ENCODE assay signal across 8 cellular contexts in the genomic region with DNA sequence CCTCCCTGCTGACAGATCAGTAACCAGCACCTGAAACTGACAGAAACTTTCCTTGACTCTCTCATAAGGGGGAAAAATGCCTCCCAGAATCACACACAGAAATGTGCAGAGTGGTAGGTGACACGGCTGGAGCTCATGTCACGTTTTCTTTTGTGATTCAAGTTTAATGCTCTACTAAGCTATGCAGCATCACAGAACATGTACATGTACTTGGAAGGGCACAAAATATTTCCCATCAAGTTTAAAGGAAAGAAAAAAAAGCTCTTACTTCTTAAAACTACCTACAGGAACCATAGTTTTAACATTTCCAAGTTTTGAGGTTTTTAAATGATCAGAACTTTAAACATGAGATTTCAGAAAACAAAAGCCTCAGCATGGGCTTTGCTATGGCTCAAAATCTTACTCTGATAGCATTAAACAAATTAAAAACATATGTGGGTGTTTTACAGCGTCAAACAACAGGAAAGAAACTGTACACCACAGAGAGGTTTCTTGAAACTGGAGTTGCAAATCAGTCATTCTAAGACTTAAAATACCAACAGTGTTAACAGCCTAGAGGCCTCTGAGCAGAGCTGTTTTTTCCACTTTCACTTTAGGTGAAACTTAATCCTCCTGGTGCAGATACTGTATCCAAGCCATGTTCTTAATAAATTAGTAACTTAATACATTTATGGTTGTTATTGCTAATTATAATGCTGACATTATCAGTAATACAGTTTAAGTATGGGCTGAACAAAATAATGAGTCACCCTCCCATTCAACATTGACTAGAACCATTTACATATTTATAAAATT. TPM values are rescaled to one million over a fixed set of nuclear protein-coding genes. Genes with fewer than 3 reads are reported as not detected.
DNase-seq lines count a peak whose midpoint lies in the region; ATAC-seq and TF ChIP-seq lines count a peak whose summit lies in the region.

No MANE protein-coding gene starts in this region.

- no peak overlapping the region for H3K4me3 ChIP-seq in left lung

- no peak overlapping the region for H3K4me2 ChIP-seq in H9 (ENCODE audit: insufficient read depth, insufficient read length, low read length)

- no peak overlapping the region for H4K91ac ChIP-seq in H9 (ENCODE audit: insufficient read length, low read depth, low read length)

- no peaks in the 10 kb centered on the region for H4K20me1 ChIP-seq in H9 (ENCODE audit: control insufficient read depth, insufficient read depth, insufficient read length)

- WGBS in H9 (ENCODE audit: extremely low coverage, insufficient read length, low lambda C conversion rate) = no CpG with 5 or more reads among the region's 3 CpGs

- peaks cover 15% of the 10 kb centered on the region for H3K9me3 Mint-ChIP-seq in activated naive CD8-positive, alpha-beta T cell treated with anti-CD3 and anti-CD28 coated beads, Interleukin-2, amount 50 U/mL, for 24 hours
- no peaks in the 10 kb centered on the region; a peak in 1 of 5 replicates for H3K9me3 Mint-ChIP-seq in H9

- H3K4me3 Mint-ChIP-seq in activated naive CD8-positive, alpha-beta T cell treated with anti-CD3 and anti-CD28 coated beads, Interleukin-2, amount 50 U/mL, for 24 hours = peak overlapping the region; percentile 72
- H3K4me3 Mint-ChIP-seq in H9 = no peak overlapping the region

- no peaks in the 10 kb centered on the region for H3K23me2 ChIP-seq in H9 (ENCODE audit: insufficient read length, low read depth, low read length, poor library complexity, severe bottlenecking)

- no peak overlapping the region for H2BK5ac ChIP-seq in H9 (ENCODE audit: insufficient read length, low read length)

- ATAC-seq in GM19372 (IDR thresholded peaks at IDR 0.05; ENCODE audit: low read depth, unreplicated experiment) (peak; percentile 86), HG03439 (IDR thresholded peaks at IDR 0.05; ENCODE audit: unreplicated experiment) (peak; percentile 89), left lung (peak; percentile 11)
- ATAC-seq in activated naive CD8-positive, alpha-beta T cell treated with anti-CD3 and anti-CD28 coated beads, Interleukin-2, amount 50 U/mL, for 24 hours = peak; percentile 57

- peaks cover 23 to 98% of the 10 kb centered on the region in 2 donors for H3K4me1 ChIP-seq in left lung
- H3K4me1 ChIP-seq in H9 (ENCODE audit: insufficient read depth, low read length) = peaks cover 4% of the 10 kb centered on the region; the same call in 1 of the 2 replicates

- H3K27me3 ChIP-seq in left lung (no peaks in the 10 kb centered on the region), H9 (ENCODE audit: insufficient read depth, low read length) (no peaks in the 10 kb centered on the region)

- H2BK12ac ChIP-seq in H9 (ENCODE audit: insufficient read length, low read depth, low read length) = no peak overlapping the region

- H3K4me1 Mint-ChIP-seq in activated naive CD8-positive, alpha-beta T cell treated with anti-CD3 and anti-CD28 coated beads, Interleukin-2, amount 50 U/mL, for 24 hours = peaks cover 97% of the 10 kb centered on the region
- H3K4me1 Mint-ChIP-seq in H9 = peaks cover 38% of the 10 kb centered on the region in 2 experiments

- no peak overlapping the region for H3K18ac ChIP-seq in H9 (ENCODE audit: insufficient read length, low read depth, low read length)

- no peak overlapping the region for H2AFZ ChIP-seq in H9 (ENCODE audit: low read length)

- no peak overlapping the region for H2BK20ac ChIP-seq in H9 (ENCODE audit: low read depth, low read length, poor library complexity, severe bottlenecking)

- H3K9ac ChIP-seq in H9 (ENCODE audit: extremely low read depth, insufficient read length, low read length) = no peak overlapping the region

- peak overlapping the region; percentile 65 to 92 for H3K27ac ChIP-seq in left lung
- no peak overlapping the region for H3K27ac ChIP-seq in H9 (ENCODE audit: insufficient read length, low read depth, low read length)

- H3K27me3 Mint-ChIP-seq in activated naive CD8-positive, alpha-beta T cell treated with anti-CD3 and anti-CD28 coated beads, Interleukin-2, amount 50 U/mL, for 24 hours = no peaks in the 10 kb centered on the region
- no peaks in the 10 kb centered on the region for H3K27me3 Mint-ChIP-seq in H9 (ENCODE audit: low read depth)

- peak; percentile 31 for DNase-seq in COLO829 (ENCODE audit: low spot score)
- DNase-seq in activated naive CD8-positive, alpha-beta T cell treated with anti-CD3 and anti-CD28 coated beads, Interleukin-2, amount 50 U/mL, for 24 hours = no peak
- no peak for DNase-seq in left lung
- no peak for DNase-seq in NCI-H1694 (lab: John Stamatoyannopoulos, UW)
- DNase-seq in H9 = no peak
- no peak for DNase-seq in stimulated activated CD4-positive, alpha-beta T cell treated with anti-CD3 and anti-CD28 coated beads, Interleukin-2, amount 100 ng/mL, for 48 hours

- no peak overlapping the region for H3T11ph ChIP-seq in H9 (ENCODE audit: low read length)

- H2BK120ac ChIP-seq in H9 (ENCODE audit: low read depth, low read length, poor library complexity, severe bottlenecking) = no peak overlapping the region

- no peak overlapping the region for H3K14ac ChIP-seq in H9 (ENCODE audit: insufficient read depth, low read length)

- no peak overlapping the region for H4K8ac ChIP-seq in H9 (replicated peaks; ENCODE audit: insufficient read length, low read depth, low read length)

- H3K9me3 ChIP-seq in left lung = no peaks in the 10 kb centered on the region
- no peaks in the 10 kb centered on the region for H3K9me3 ChIP-seq in H9 (ENCODE audit: control insufficient read depth, low read depth, low read length)

- no peaks in the 10 kb centered on the region for H3K79me1 ChIP-seq in H9 (ENCODE audit: insufficient read depth, low read depth, low read length, poor library complexity, severe bottlenecking)

- H2BK15ac ChIP-seq in H9 (ENCODE audit: low read depth, low read length) = no peak overlapping the region

- intact Hi-C loops in left lung (cut with DNase I) = no loop called here

- H2AK5ac ChIP-seq in H9 (ENCODE audit: insufficient read length, low read length) = no peak overlapping the region

- H4K5ac ChIP-seq in H9 (ENCODE audit: insufficient read length, low read depth, low read length) = no peak overlapping the region

- no peak overlapping the region for H3K23ac ChIP-seq in H9 (ENCODE audit: insufficient read length, low read depth, low read length)

- H3K36me3 Mint-ChIP-seq in activated naive CD8-positive, alpha-beta T cell treated with anti-CD3 and anti-CD28 coated beads, Interleukin-2, amount 50 U/mL, for 24 hours (ENCODE audit: low read depth) = peaks cover 54% of the 10 kb centered on the region
- peaks cover 0 to 5% (median 2%) of the 10 kb centered on the region in 3 experiments; a peak in 3 of 7 replicates for H3K36me3 Mint-ChIP-seq in H9 (ENCODE audit: insufficient read depth in 1 of 3, low read depth in 3 of 3)

- no peak for TF ChIP-seq CTCF in left lung (IDR thresholded peaks at IDR 0.05)
- no peak for TF ChIP-seq CTCF in H9 (conservative IDR thresholded peaks at IDR 0.05)

- H3K27ac Mint-ChIP-seq in activated naive CD8-positive, alpha-beta T cell treated with anti-CD3 and anti-CD28 coated beads, Interleukin-2, amount 50 U/mL, for 24 hours = peak overlapping the region; percentile 99
- H3K27ac Mint-ChIP-seq in H9 = 0 out of 7 replicates have a peak overlapping the region, but pooled peaks of 1 of the 3 experiments have one; percentile 64

- H3K36me3 ChIP-seq in left lung = peaks cover 0 to 23% of the 10 kb centered on the region in 2 donors

- no peak overlapping the region for H3K4ac ChIP-seq in H9 (ENCODE audit: low read depth, low read length)

- no peaks in the 10 kb centered on the region for H3K79me2 ChIP-seq in H9 (ENCODE audit: insufficient read depth, low read length)

- no peak overlapping the region for H3K56ac ChIP-seq in H9 (ENCODE audit: insufficient read length, low read depth, low read length)

RNA-seq across cellular contexts. Expression of a gene that starts 30.1 kb away (rescaled TPM):
- total RNA-seq in left lung (10 to 100 TPM; 40.5 to 56.7 TPM), H9 (2021) (5.2 and 8.6 TPM in 2 replicates)

Comparison
In these comparisons a context has a peak if more than half of its experiments do, and no peak if none do; other contexts are left out.
1. ATAC-seq: peak in every context shown above with its lines; median percentile 89 in HG03439; 86 in GM19372; 57 in activated naive CD8-positive, alpha-beta T cell treated with anti-CD3 and anti-CD28 coated beads, Interleukin-2, amount 50 U/mL, for 24 hours; 11 in left lung.